Comparison of ENCODE assay signal across 31 cellular contexts in the genomic region with DNA sequence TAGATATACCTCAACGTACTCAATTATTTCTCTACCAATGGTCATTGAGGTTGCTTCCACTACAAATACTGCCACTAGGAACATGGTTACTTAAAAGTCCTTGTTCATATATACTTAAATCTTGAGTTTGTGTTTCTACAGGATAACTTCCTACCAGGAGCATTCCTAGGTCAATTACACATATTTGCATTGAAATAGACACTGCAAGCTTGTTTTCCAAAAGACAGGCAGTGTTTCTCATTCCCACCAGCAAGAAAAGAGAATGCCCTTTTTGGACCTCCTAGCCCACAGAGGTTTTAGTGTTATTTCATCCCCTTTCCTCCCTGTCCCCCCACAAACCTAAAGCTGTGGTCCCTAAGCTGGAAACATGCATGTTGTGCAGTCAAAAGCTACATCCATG.
"Had no signal": no experiment of that assay in that cellular context is flagged by ENCODE, and none has a peak within 500 bp of the region (broad histone marks: within the 10 kb centered on the region; RNA-seq: fewer than 3 reads in every experiment).

No MANE protein-coding gene starts in this region.

- H3K36me3 ChIP-seq: ascending aorta, breast epithelium, cardiac muscle cell, colonic mucosa, esophagus squamous epithelium, gastroesophageal sphincter, heart right ventricle, WERI-Rb-1 had no signal

- H3K4me1 Mint-ChIP-seq: activated CD4-positive, alpha-beta memory T cell treated with anti-CD3 and anti-CD28 coated beads, Interleukin-2, amount 10 ng/mL, durations not matched to agents 7 days and 5 days; activated CD4-positive, alpha-beta T cell treated with anti-CD3 and anti-CD28 coated beads for 36 hours; activated CD4-positive, alpha-beta T cell treated with anti-CD3 and anti-CD28 coated beads, Interleukin-2, amount 10 ng/mL, durations not matched to agents 24 days and 14 days; activated naive CD4-positive, alpha-beta T cell treated with anti-CD3 and anti-CD28 coated beads, Interleukin-2, amount 10 ng/mL, durations not matched to agents 7 days and 5 days; activated naive CD8-positive, alpha-beta T cell treated with anti-CD3 and anti-CD28 coated beads, Interleukin-2, amount 10 ng/mL, durations not matched to agents 7 days and 5 days; T-helper 17 cell had no signal

- H3K4me3 Mint-ChIP-seq: activated CD4-positive, alpha-beta memory T cell treated with anti-CD3 and anti-CD28 coated beads, Interleukin-2, amount 10 ng/mL, durations not matched to agents 7 days and 5 days; activated CD4-positive, alpha-beta T cell treated with anti-CD3 and anti-CD28 coated beads for 36 hours; activated CD4-positive, alpha-beta T cell treated with anti-CD3 and anti-CD28 coated beads, Interleukin-2, amount 10 ng/mL, durations not matched to agents 24 days and 14 days; activated naive CD4-positive, alpha-beta T cell treated with anti-CD3 and anti-CD28 coated beads, Interleukin-2, amount 10 ng/mL, durations not matched to agents 7 days and 5 days; activated naive CD8-positive, alpha-beta T cell treated with anti-CD3 and anti-CD28 coated beads, Interleukin-2, amount 10 ng/mL, durations not matched to agents 7 days and 5 days; activated T-cell treated with anti-CD3 and anti-CD28 coated beads, Interleukin-2, amount 50 U/mL, for 24 hours; activated T-cell treated with anti-CD3 and anti-CD28 coated beads, Interleukin-2, amount 50 U/mL, for 72 hours; brain; T-helper 17 cell; T-helper 2 cell treated with Interferon-gamma antibody and Interleukin-4, amounts not matched to agents 5 μg/mL and 100 μg/mL, for 36 hours had no signal

- H3K4me3 ChIP-seq: ascending aorta, breast epithelium, cardiac muscle cell, colonic mucosa, esophagus squamous epithelium, gastroesophageal sphincter, heart right ventricle had no signal

- H3K9me3 Mint-ChIP-seq: activated CD4-positive, alpha-beta memory T cell treated with anti-CD3 and anti-CD28 coated beads, Interleukin-2, amount 10 ng/mL, durations not matched to agents 7 days and 5 days; activated CD4-positive, alpha-beta T cell treated with anti-CD3 and anti-CD28 coated beads, Interleukin-2, amount 10 ng/mL, durations not matched to agents 24 days and 14 days; activated naive CD4-positive, alpha-beta T cell treated with anti-CD3 and anti-CD28 coated beads, Interleukin-2, amount 10 ng/mL, durations not matched to agents 7 days and 5 days; activated naive CD4-positive, alpha-beta T cell treated with anti-CD3 and anti-CD28 coated beads, Interleukin-2, amount 50 U/mL, for 72 hours; activated naive CD8-positive, alpha-beta T cell treated with anti-CD3 and anti-CD28 coated beads, Interleukin-2, amount 10 ng/mL, durations not matched to agents 7 days and 5 days; activated T-cell treated with anti-CD3 and anti-CD28 coated beads, Interleukin-2, amount 50 U/mL, for 24 hours; activated T-cell treated with anti-CD3 and anti-CD28 coated beads, Interleukin-2, amount 50 U/mL, for 72 hours; T-helper 2 cell treated with Interferon-gamma antibody and Interleukin-4, amounts not matched to agents 5 μg/mL and 100 μg/mL, for 36 hours had no signal

- H3K27ac Mint-ChIP-seq: activated CD4-positive, alpha-beta memory T cell treated with anti-CD3 and anti-CD28 coated beads, Interleukin-2, amount 10 ng/mL, durations not matched to agents 7 days and 5 days; activated CD4-positive, alpha-beta T cell treated with anti-CD3 and anti-CD28 coated beads for 36 hours; activated CD4-positive, alpha-beta T cell treated with anti-CD3 and anti-CD28 coated beads, Interleukin-2, amount 10 ng/mL, durations not matched to agents 24 days and 14 days; activated naive CD4-positive, alpha-beta T cell treated with anti-CD3 and anti-CD28 coated beads, Interleukin-2, amount 10 ng/mL, durations not matched to agents 7 days and 5 days; activated naive CD4-positive, alpha-beta T cell treated with anti-CD3 and anti-CD28 coated beads, Interleukin-2, amount 50 U/mL, for 72 hours; activated naive CD8-positive, alpha-beta T cell treated with anti-CD3 and anti-CD28 coated beads, Interleukin-2, amount 10 ng/mL, durations not matched to agents 7 days and 5 days; activated T-cell treated with anti-CD3 and anti-CD28 coated beads, Interleukin-2, amount 50 U/mL, for 24 hours; activated T-cell treated with anti-CD3 and anti-CD28 coated beads, Interleukin-2, amount 50 U/mL, for 72 hours; brain; T-helper 17 cell; T-helper 2 cell treated with Interferon-gamma antibody and Interleukin-4, amounts not matched to agents 5 μg/mL and 100 μg/mL, for 36 hours had no signal

- ATAC-seq: activated CD4-positive, alpha-beta T cell treated with anti-CD3 and anti-CD28 coated beads for 36 hours; activated naive CD4-positive, alpha-beta T cell treated with anti-CD3 and anti-CD28 coated beads, Interleukin-2, amount 50 U/mL, for 72 hours; activated T-cell treated with anti-CD3 and anti-CD28 coated beads, Interleukin-2, amount 50 U/mL, for 72 hours; gastroesophageal sphincter; heart right ventricle; T-helper 17 cell had no signal

- H3K9me3 ChIP-seq: ascending aorta, breast epithelium, colonic mucosa, esophagus squamous epithelium, gastroesophageal sphincter, heart right ventricle had no signal

- H3K27ac ChIP-seq: ascending aorta, breast epithelium, cardiac muscle cell, colonic mucosa, epithelial cell of prostate, esophagus squamous epithelium, gastroesophageal sphincter, heart right ventricle, WERI-Rb-1 had no signal

- H3K27me3 Mint-ChIP-seq: brain had no signal

- H3K4me1 ChIP-seq: ascending aorta, breast epithelium, colonic mucosa, esophagus squamous epithelium, gastroesophageal sphincter, heart right ventricle had no signal

- H3K36me3 Mint-ChIP-seq: activated naive CD4-positive, alpha-beta T cell treated with anti-CD3 and anti-CD28 coated beads, Interleukin-2, amount 10 ng/mL, durations not matched to agents 7 days and 5 days; activated naive CD4-positive, alpha-beta T cell treated with anti-CD3 and anti-CD28 coated beads, Interleukin-2, amount 50 U/mL, for 72 hours; activated naive CD8-positive, alpha-beta T cell treated with anti-CD3 and anti-CD28 coated beads, Interleukin-2, amount 10 ng/mL, durations not matched to agents 7 days and 5 days; brain had no signal

- DNase-seq: activated CD4-positive, alpha-beta memory T cell treated with anti-CD3 and anti-CD28 coated beads, Interleukin-2, amount 10 ng/mL, durations not matched to agents 7 days and 5 days; activated CD4-positive, alpha-beta T cell treated with anti-CD3 and anti-CD28 coated beads for 36 hours; activated CD4-positive, alpha-beta T cell treated with anti-CD3 and anti-CD28 coated beads, Interleukin-2, amount 10 ng/mL, durations not matched to agents 24 days and 14 days; activated CD4-positive, CD25-positive, alpha-beta regulatory T cell; activated CD4-positive, CD25-positive, alpha-beta regulatory T cell treated with anti-CD3 and anti-CD28 coated beads, Interleukin-2, amount 50 U/mL, for 72 hours; activated CD8-positive, alpha-beta memory T cell treated with anti-CD3 and anti-CD28 coated beads, Interleukin-2, amount 50 U/mL, for 48 hours; activated gamma-delta T cell; activated naive CD4-positive, alpha-beta T cell; activated naive CD4-positive, alpha-beta T cell treated with anti-CD3 and anti-CD28 coated beads, Interleukin-2, amount 10 ng/mL, durations not matched to agents 7 days and 5 days; activated naive CD8-positive, alpha-beta T cell treated with anti-CD3 and anti-CD28 coated beads, Interleukin-2, amount 10 ng/mL, durations not matched to agents 7 days and 5 days; activated T-cell treated with anti-CD3 and anti-CD28 coated beads for 4 hours; activated T-cell treated with anti-CD3 and anti-CD28 coated beads, Interleukin-2, amount 50 U/mL, for 24 hours; activated T-cell treated with anti-CD3 and anti-CD28 coated beads, Interleukin-2, amount 50 U/mL, for 72 hours; central memory CD4-positive, alpha-beta T cell; cerebellar nuclear complex; colonic mucosa; effector CD8-positive, alpha-beta T cell; esophagus squamous epithelium; foreskin melanocyte; heart right ventricle; T-helper 17 cell; T1000; WERI-Rb-1 had no signal

- H3K27me3 ChIP-seq: ascending aorta, breast epithelium, cardiac muscle cell, colonic mucosa, esophagus squamous epithelium, gastroesophageal sphincter, heart right ventricle had no signal
